In genomic region chr5:59810041-59810440, GRCh38 we compare ENCODE assay signal across 8 cellular contexts.
DNase-seq lines count a peak whose midpoint lies in the region; ATAC-seq, FAIRE-seq and TF ChIP-seq lines count a peak whose summit lies in the region.

No MANE protein-coding gene starts in this region.

- no peak for TF ChIP-seq POLR2A in HCT116 (IDR thresholded peaks at IDR 0.05; ENCODE audit: borderline replicate concordance, extremely low read depth, insufficient read depth, insufficient read length)

- peak; percentile 65 for TF ChIP-seq RAD21 in HCT116 (IDR thresholded peaks at IDR 0.05; ENCODE audit: low read depth)

- intact Hi-C loops in HCT116 (cut with micrococcal nuclease) = loop anchor here (5.0 kb wide), 3 partner anchors 352 to 857 kb away; no protein-coding TSS in a partner anchor
- intact Hi-C loops in activated B cell treated with CpG ODN at 0.5 μM for 24 hours (cut with micrococcal nuclease) = loop anchor here (1.0 to 5.0 kb wide), 6 partner anchors 352 to 1152 kb away; no protein-coding TSS in a partner anchor
- intact Hi-C loops in kidney (cut with DNase I) = loop anchor here (10.0 kb wide), 1 partner anchor 575 kb away; no protein-coding TSS in a partner anchor

- POLR2A ChIA-PET in HCT116 (lab: Charles Lee) = no interaction called here
- POLR2A ChIA-PET in activated B cell treated with CpG ODN at 0.5 μM for 24 hours (lab: Charles Lee) = no interaction called here

- H3K36me3 ChIP-seq in GM06990 (ENCODE audit: control insufficient read depth, insufficient read depth, low read length) (no peaks in the 10 kb centered on the region), HCT116 (ENCODE audit: control insufficient read depth in 1 of 2, insufficient read depth in 2 of 2, low read length in 2 of 2) (no peaks in the 10 kb centered on the region), kidney (ENCODE audit: control insufficient read depth in 1 of 2, insufficient read depth in 2 of 2, low read length in 2 of 2) (no peaks in the 10 kb centered on the region)

- FAIRE-seq in kidney (lab: Jason Lieb, UNC) = peak; percentile 81

- CTCF ChIA-PET in HCT116 (lab: Charles Lee) = interaction anchor here (1.2 to 2.4 kb wide), 5 partner anchors 10 to 859 kb away, joined by 3 to 26 read pairs (median 6); no protein-coding TSS in a partner anchor
- CTCF ChIA-PET in activated B cell treated with CpG ODN at 0.5 μM for 24 hours (lab: Charles Lee) = interaction anchor here (0.6 to 3.4 kb wide), 19 partner anchors 10 to 1848 kb away, joined by 3 to 38 read pairs (median 5); no protein-coding TSS in a partner anchor

- H3K27ac ChIP-seq in HCT116 (ENCODE audit: low read depth, low read length) (no peak overlapping the region), kidney (ENCODE audit: low read depth in 2 of 2, low read length in 2 of 2) (no peak overlapping the region)

- H4K20me1 ChIP-seq in HCT116 (ENCODE audit: insufficient read depth) = no peaks in the 10 kb centered on the region

- H3K9ac ChIP-seq in HCT116 (ENCODE audit: low read length) = no peak overlapping the region
- no peak overlapping the region for H3K9ac ChIP-seq in kidney (ENCODE audit: low read length in 2 of 2)

- peak overlapping the region; percentile 60 for H2AFZ ChIP-seq in HCT116 (ENCODE audit: low read depth, low read length, poor library complexity, severe bottlenecking)

- DNase-seq in GM06990 (ENCODE audit: extremely low read depth, insufficient read length) (peak; percentile 22), HCT116 (ENCODE audit: low read depth, low spot score) (peak; percentile 56), NCI-H1436 treated with DMSO at 0.1 percent for 48 hours (lab: John Stamatoyannopoulos, UW) (peak; percentile 14), activated B cell treated with CpG ODN at 0.5 μM for 24 hours (peak; percentile 48), kidney (peak; percentile 84)
- peak; percentile 13 to 21 for DNase-seq in central memory CD8-positive, alpha-beta T cell (ENCODE audit: low spot score in 2 of 2)
- DNase-seq in stimulated activated CD4-positive, alpha-beta T cell treated with anti-CD3 and anti-CD28 coated beads, Interleukin-2, amount 100 ng/mL, for 24 hours = peak; percentile 72 to 73

- H3K4me3 ChIP-seq in GM06990 (replicated peaks; ENCODE audit: low read depth, low read length) = no peak overlapping the region; the same call in 1 of the 2 replicates
- H3K4me3 ChIP-seq in HCT116 (replicated peaks in 1 of 2; ENCODE audit: low read depth in 1 of 2, low read length in 2 of 2) = no peak overlapping the region
- peak overlapping the region; percentile 16 to 43 for H3K4me3 ChIP-seq in kidney (ENCODE audit: low read length in 2 of 2)

- TF ChIP-seq CTCF in GM06990 (IDR thresholded peaks at IDR 0.05; ENCODE audit: insufficient read depth, low read length, poor library complexity, severe bottlenecking) = peak; percentile 82
- peak; percentile 45 to 92 (median 85); a peak in 5 of 6 replicates for TF ChIP-seq CTCF in HCT116 (IDR thresholded peaks at IDR 0.05 in 2 of 3, conservative IDR thresholded peaks at IDR 0.05 in 1 of 3; ENCODE audit: borderline replicate concordance in 1 of 3, insufficient read depth in 1 of 3, low read depth in 2 of 3, low read length in 2 of 3)
- TF ChIP-seq CTCF in activated B cell treated with CpG ODN at 0.5 μM for 24 hours (IDR thresholded peaks at IDR 0.05) = peak; percentile 25
- peak; percentile 94 for TF ChIP-seq CTCF in kidney (IDR thresholded peaks at IDR 0.05; ENCODE audit: borderline replicate concordance, extremely low read depth, insufficient read depth)

- no peaks in the 10 kb centered on the region for H3K79me2 ChIP-seq in HCT116 (ENCODE audit: insufficient read depth, low read length)

- H3K4me3 Mint-ChIP-seq in activated B cell treated with CpG ODN at 0.5 μM for 24 hours = peak overlapping the region; percentile 64
- no peak overlapping the region for H3K4me3 Mint-ChIP-seq in central memory CD8-positive, alpha-beta T cell

- ATAC-seq in HCT116 = peak; percentile 80
- peak; percentile 73 for ATAC-seq in activated B cell treated with CpG ODN at 0.5 μM for 24 hours (ENCODE audit: low read depth)
- no peak for ATAC-seq in central memory CD8-positive, alpha-beta T cell (replicated peaks; ENCODE audit: extremely low read depth, poor library complexity, severe bottlenecking)
- no peak for ATAC-seq in HG02973 (IDR thresholded peaks at IDR 0.05; ENCODE audit: unreplicated experiment)

- H3K4me1 ChIP-seq in HCT116 (ENCODE audit: control insufficient read depth in 1 of 2, insufficient read depth in 2 of 2, low read length in 2 of 2) = no peaks in the 10 kb centered on the region
- H3K4me1 ChIP-seq in kidney (ENCODE audit: control insufficient read depth in 1 of 2, insufficient read depth in 1 of 2, low read depth in 1 of 2, low read length in 2 of 2) = peaks cover 0 to 3% of the 10 kb centered on the region in 2 donors

- no peaks in the 10 kb centered on the region for H3K9me2 ChIP-seq in HCT116 (ENCODE audit: insufficient read depth)

- H3K4me1 Mint-ChIP-seq in activated B cell treated with CpG ODN at 0.5 μM for 24 hours = peaks cover 10% of the 10 kb centered on the region
- H3K4me1 Mint-ChIP-seq in central memory CD8-positive, alpha-beta T cell = no peaks in the 10 kb centered on the region

- RAD21 ChIA-PET in HCT116 (lab: Charles Lee; ENCODE audit: low non-redundant PET in 1 of 2, low total read pairs in 2 of 2, uncharacterized antibody in 2 of 2, unreplicated experiment in 2 of 2) = interaction anchor here in 1 of 2 experiments (0.6 kb wide), 1 partner anchor 477 kb away, joined by 3 read pairs; no protein-coding TSS in a partner anchor

- H3K36me3 Mint-ChIP-seq in activated B cell treated with CpG ODN at 0.5 μM for 24 hours (ENCODE audit: low read depth) = no peaks in the 10 kb centered on the region
- H3K36me3 Mint-ChIP-seq in central memory CD8-positive, alpha-beta T cell (ENCODE audit: insufficient read depth) = no peaks in the 10 kb centered on the region

- no peak overlapping the region for H3K27ac Mint-ChIP-seq in activated B cell treated with CpG ODN at 0.5 μM for 24 hours
- no peak overlapping the region for H3K27ac Mint-ChIP-seq in central memory CD8-positive, alpha-beta T cell (ENCODE audit: low read depth)

- H3K27me3 ChIP-seq in GM06990 (replicated peaks; ENCODE audit: control insufficient read depth, insufficient read depth, low read length) = no peaks in the 10 kb centered on the region; the same call in 1 of the 2 replicates
- H3K27me3 ChIP-seq in HCT116 (ENCODE audit: insufficient read depth, low read length) = peaks cover 13% of the 10 kb centered on the region

- peak overlapping the region; percentile 24; the same call in 1 of the 2 replicates for H3K4me2 ChIP-seq in HCT116 (ENCODE audit: low read length)

- H3K9me3 ChIP-seq in HCT116 (ENCODE audit: control insufficient read depth in 1 of 2, insufficient read depth in 1 of 2, low read depth in 1 of 2, low read length in 2 of 2) (no peaks in the 10 kb centered on the region), kidney (ENCODE audit: control insufficient read depth in 1 of 2, low read length in 2 of 2) (no peaks in the 10 kb centered on the region)

- no peaks in the 10 kb centered on the region for H3K9me3 Mint-ChIP-seq in activated B cell treated with CpG ODN at 0.5 μM for 24 hours
- H3K9me3 Mint-ChIP-seq in central memory CD8-positive, alpha-beta T cell = no peaks in the 10 kb centered on the region

- no TSS peak for BruUV-seq in HCT116 (replicated peaks; lab: Mats Ljungman, UMichigan)

- peaks cover 4% of the 10 kb centered on the region for H3K27me3 Mint-ChIP-seq in activated B cell treated with CpG ODN at 0.5 μM for 24 hours
- peaks cover 11% of the 10 kb centered on the region for H3K27me3 Mint-ChIP-seq in central memory CD8-positive, alpha-beta T cell

TF ChIP-seq in HCT116, 20 proteins besides CTCF, POLR2A, EP300 and RAD21:
- TF ChIP-seq TCF7L2 (IDR thresholded peaks at IDR 0.05; ENCODE audit: borderline replicate concordance, extremely low read depth, insufficient read depth, insufficient read length) = peak; percentile 38
- TF ChIP-seq SIN3A (IDR thresholded peaks at IDR 0.05; ENCODE audit: low read depth) = no peak
TF ChIP-seq in HCT116: peak in this region for 1.

Comparison
In these comparisons a context has a peak if more than half of its experiments do, and no peak if none do; other contexts are left out.
1. DNase-seq: peak in every context shown above with its lines; median percentile 84 in kidney; 72 in stimulated activated CD4-positive, alpha-beta T cell treated with anti-CD3 and anti-CD28 coated beads, Interleukin-2, amount 100 ng/mL, for 24 hours; 56 in HCT116; 48 in activated B cell treated with CpG ODN at 0.5 μM for 24 hours; 22 in GM06990; 17 in central memory CD8-positive, alpha-beta T cell; 14 in NCI-H1436 treated with DMSO at 0.1 percent for 48 hours.
2. H3K4me3 ChIP-seq: peak in kidney (2 of 2); none in GM06990 (single experiment) and HCT116 (0 of 2).
3. CTCF ChIP-seq: peak in every context shown above with its lines; median percentile 94 in kidney; 85 in HCT116; 82 in GM06990; 25 in activated B cell treated with CpG ODN at 0.5 μM for 24 hours.
4. ATAC-seq: peak in HCT116 (single experiment) and activated B cell treated with CpG ODN at 0.5 μM for 24 hours (single experiment); none in central memory CD8-positive, alpha-beta T cell (single experiment) and HG02973 (single experiment).